Comparison of ENCODE assay signal across 8 cellular contexts in the genomic region with DNA sequence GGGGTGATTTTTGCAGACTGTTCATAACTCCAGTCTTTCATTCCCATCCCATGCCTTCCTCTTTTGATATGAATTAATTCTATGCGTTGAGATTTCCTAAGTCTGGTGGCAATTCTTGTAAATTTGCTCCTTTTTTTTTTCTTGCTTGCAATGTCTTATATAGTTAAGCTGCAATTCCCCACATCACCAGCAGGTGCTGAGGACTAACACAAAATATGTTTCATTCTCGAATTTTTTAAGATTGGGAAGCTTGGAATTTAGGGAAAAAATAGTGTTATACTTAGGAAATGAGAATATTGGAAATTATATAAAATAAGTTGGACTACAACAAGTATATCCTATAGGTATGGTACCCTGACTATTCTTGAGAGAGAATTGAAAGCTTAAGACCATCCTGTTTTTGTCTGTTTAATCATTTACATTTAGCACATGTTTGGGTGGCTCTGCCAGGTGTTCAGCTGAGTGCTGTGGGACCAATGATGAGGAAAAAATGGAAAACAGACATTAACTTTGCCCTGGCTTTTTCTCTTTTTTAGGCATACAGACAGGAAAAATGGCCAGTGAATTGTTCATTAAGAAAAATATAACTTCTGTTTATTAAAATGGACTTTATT. TPM values are rescaled to one million over a fixed set of nuclear protein-coding genes. Genes with fewer than 3 reads are reported as not detected.
A peak's percentile ranks its signal among the peaks of the same experiment; 100 is the strongest.
DNase-seq lines count a peak whose midpoint lies in the region; ATAC-seq and TF ChIP-seq lines count a peak whose summit lies in the region.

No MANE protein-coding gene starts in this region.

- no peak for TF ChIP-seq POLR2A in spleen (IDR thresholded peaks at IDR 0.05)

- no peaks in the 10 kb centered on the region for H3K4me1 ChIP-seq in spleen

- no peaks in the 10 kb centered on the region for H3K36me3 Mint-ChIP-seq in activated T-cell treated with anti-CD3 and anti-CD28 coated beads, Interleukin-2, amount 50 U/mL, for 72 hours (ENCODE audit: insufficient read depth in 2 of 2)

- no peaks in the 10 kb centered on the region for H3K9me3 ChIP-seq in spleen

- H3K9me3 Mint-ChIP-seq in activated T-cell treated with anti-CD3 and anti-CD28 coated beads, Interleukin-2, amount 50 U/mL, for 72 hours = no peaks in the 10 kb centered on the region

- H3K27me3 ChIP-seq in dorsolateral prefrontal cortex (peaks cover 0 to 42% (median 7%) of the 10 kb centered on the region in 45 donors), spleen (replicated peaks in 1 of 7) (no peaks in the 10 kb centered on the region)

- no peaks in the 10 kb centered on the region for H3K4me1 Mint-ChIP-seq in activated T-cell treated with anti-CD3 and anti-CD28 coated beads, Interleukin-2, amount 50 U/mL, for 72 hours (ENCODE audit: low read depth)

- 8 to 20% (median 17%) methylated on average over 2 of the region's 2 CpGs for WGBS in spleen, 5 donors

- peak; percentile 1 to 11 for DNase-seq in activated T-cell treated with anti-CD3 and anti-CD28 coated beads, Interleukin-2, amount 50 U/mL, for 72 hours
- no peak for DNase-seq in activated T-cell treated with anti-CD3 and anti-CD28 coated beads, Interleukin-2, amount 50 U/mL, for 1 hour
- DNase-seq in M059J (ENCODE audit: low read depth) = peak; percentile 11
- no peak for DNase-seq in dorsolateral prefrontal cortex
- DNase-seq in spleen = no peak
- no peak for DNase-seq in NCI-H2081 treated with DMSO at 0.1 percent for 48 hours (lab: John Stamatoyannopoulos, UW)
- DNase-seq in iPS-NIHi7 (ENCODE audit: extremely low spot score) = no peak

- peaks cover 17% of the 10 kb centered on the region for H3K27me3 Mint-ChIP-seq in activated T-cell treated with anti-CD3 and anti-CD28 coated beads, Interleukin-2, amount 50 U/mL, for 72 hours (ENCODE audit: low read depth)

- intact Hi-C loops in dorsolateral prefrontal cortex (cut with DNase I) = no loop called here
- intact Hi-C loops in spleen (cut with DNase I; ENCODE audit: low total_unique reads) = no loop called here

- peak; percentile 26 to 76 (median 56) for TF ChIP-seq CTCF in dorsolateral prefrontal cortex (IDR thresholded peaks at IDR 0.05 in 54 of 56, conservative IDR thresholded peaks at IDR 0.05 in 2 of 56; ENCODE audit: low read depth in 1 of 56, partially characterized antibody in 56 of 56)
- peak; percentile 30 to 72 (median 46) for TF ChIP-seq CTCF in spleen (IDR thresholded peaks at IDR 0.05 in 8 of 11, conservative IDR thresholded peaks at IDR 0.05 in 3 of 11)

- no peaks in the 10 kb centered on the region for H3K36me3 ChIP-seq in spleen

- H3K27ac ChIP-seq in dorsolateral prefrontal cortex = no peak overlapping the region
- no peak overlapping the region for H3K27ac ChIP-seq in spleen

- H3K4me3 ChIP-seq in dorsolateral prefrontal cortex (no peak overlapping the region), spleen (no peak overlapping the region)

- no peak overlapping the region for H3K4me3 Mint-ChIP-seq in activated T-cell treated with anti-CD3 and anti-CD28 coated beads, Interleukin-2, amount 50 U/mL, for 72 hours

- ATAC-seq in activated T-cell treated with anti-CD3 and anti-CD28 coated beads, Interleukin-2, amount 50 U/mL, for 72 hours (replicated peaks in 1 of 2) = no peak
- ATAC-seq in HG03045 (IDR thresholded peaks at IDR 0.05; ENCODE audit: unreplicated experiment) = no peak

- H3K27ac Mint-ChIP-seq in activated T-cell treated with anti-CD3 and anti-CD28 coated beads, Interleukin-2, amount 50 U/mL, for 72 hours = no peak overlapping the region

RNA-seq across cellular contexts. Expression of gene AFF2, which starts 30.2 kb away (rescaled TPM):
- total RNA-seq in activated T-cell treated with anti-CD3 and anti-CD28 coated beads, Interleukin-2, amount 50 U/mL, for 72 hours = 1 to 10 TPM; 1.4 to 2.8 TPM
- total RNA-seq in M059J (2014; rRNA removed; shearing (Covaris generic)) = 0.07 TPM in 1 of 2 replicates, not detected in the other
- total RNA-seq in dorsolateral prefrontal cortex = 10 to 100 TPM; 13.8 to 51.7 (median 30.7) TPM
- 10 to 100 TPM in 4 of 7 donors, 1 to 10 TPM in 3; 4.9 to 26.6 (median 10.3) TPM for total RNA-seq in spleen
- under 1 TPM; 0.04 to 0.53 (median 0.10) TPM for polyA plus RNA-seq in spleen

Comparison
In these comparisons a context has a peak if more than half of its experiments do, and no peak if none do; other contexts are left out.
1. DNase-seq: peak in activated T-cell treated with anti-CD3 and anti-CD28 coated beads, Interleukin-2, amount 50 U/mL, for 72 hours (2 of 2) and M059J (single experiment); none in activated T-cell treated with anti-CD3 and anti-CD28 coated beads, Interleukin-2, amount 50 U/mL, for 1 hour (single experiment), dorsolateral prefrontal cortex (0 of 10), spleen (single experiment), NCI-H2081 treated with DMSO at 0.1 percent for 48 hours (single experiment) and iPS-NIHi7 (single experiment).